Comparison of ENCODE assay signal across 14 cellular contexts in genomic region chr5:96548941-96549340, GRCh38.
A peak's percentile ranks its signal among the peaks of the same experiment; 100 is the strongest.
DNase-seq lines count a peak whose midpoint lies in the region; ATAC-seq and TF ChIP-seq lines count a peak whose summit lies in the region.
"Had no signal": no experiment of that assay in that cellular context is flagged by ENCODE, and none has a peak within 500 bp of the region (broad histone marks: within the 10 kb centered on the region; RNA-seq: fewer than 3 reads in every experiment).

No MANE protein-coding gene starts in this region.

- peak; percentile 3 for TF ChIP-seq CTCF in C4-2B (conservative IDR thresholded peaks at IDR 0.05)
- TF ChIP-seq CTCF in mucosa of descending colon (IDR thresholded peaks at IDR 0.05) = no peak

- DNase-seq in NCI-H69 (lab: John Stamatoyannopoulos, UW) = peak; percentile 14
- peak; percentile 73 for DNase-seq in fibroblast of gingiva (ENCODE audit: low read depth)
- no peak for DNase-seq in mucosa of descending colon
- no peak for DNase-seq in activated naive CD4-positive, alpha-beta T cell treated with Interleukin-2 at 50 U/mL for 16 hours
- DNase-seq in OCI-M2 (lab: John Stamatoyannopoulos, UW; ENCODE audit: unreplicated experiment) = no peak
- DNase-seq in NCI-H1694 (lab: John Stamatoyannopoulos, UW) = no peak
- DNase-seq: C1 segment of cervical spinal cord, NCI-H1048, NCI-H345, NCI-H526 treated with DMSO at 0.1 percent for 48 hours, SHP77 had no signal

- intact Hi-C loops in mucosa of descending colon (cut with DNase I, micrococcal nuclease) = no loop called here

- H3K4me3 ChIP-seq in mucosa of descending colon = no peak overlapping the region
- H3K4me3 ChIP-seq: GM12878 had no signal

- no peaks in the 10 kb centered on the region for H3K4me1 ChIP-seq in mucosa of descending colon (ENCODE audit: low read depth)

- H3K9me3 ChIP-seq in mucosa of descending colon = no peaks in the 10 kb centered on the region

- H3K36me3 ChIP-seq in mucosa of descending colon (ENCODE audit: low read depth) = no peaks in the 10 kb centered on the region

- no peak overlapping the region for H3K27ac ChIP-seq in C4-2B

- ATAC-seq in mucosa of descending colon = peak; percentile 25
- ATAC-seq: GM12878, Panc1 had no signal

Comparison
In these comparisons a context has a peak if more than half of its experiments do, and no peak if none do; other contexts are left out.
1. DNase-seq: peak in NCI-H69 (single experiment) and fibroblast of gingiva (single experiment); none in mucosa of descending colon (0 of 3), activated naive CD4-positive, alpha-beta T cell treated with Interleukin-2 at 50 U/mL for 16 hours (single experiment), OCI-M2 (single experiment) and NCI-H1694 (single experiment).